16 cellular contexts compared by ENCODE assay signal in the genomic region with DNA sequence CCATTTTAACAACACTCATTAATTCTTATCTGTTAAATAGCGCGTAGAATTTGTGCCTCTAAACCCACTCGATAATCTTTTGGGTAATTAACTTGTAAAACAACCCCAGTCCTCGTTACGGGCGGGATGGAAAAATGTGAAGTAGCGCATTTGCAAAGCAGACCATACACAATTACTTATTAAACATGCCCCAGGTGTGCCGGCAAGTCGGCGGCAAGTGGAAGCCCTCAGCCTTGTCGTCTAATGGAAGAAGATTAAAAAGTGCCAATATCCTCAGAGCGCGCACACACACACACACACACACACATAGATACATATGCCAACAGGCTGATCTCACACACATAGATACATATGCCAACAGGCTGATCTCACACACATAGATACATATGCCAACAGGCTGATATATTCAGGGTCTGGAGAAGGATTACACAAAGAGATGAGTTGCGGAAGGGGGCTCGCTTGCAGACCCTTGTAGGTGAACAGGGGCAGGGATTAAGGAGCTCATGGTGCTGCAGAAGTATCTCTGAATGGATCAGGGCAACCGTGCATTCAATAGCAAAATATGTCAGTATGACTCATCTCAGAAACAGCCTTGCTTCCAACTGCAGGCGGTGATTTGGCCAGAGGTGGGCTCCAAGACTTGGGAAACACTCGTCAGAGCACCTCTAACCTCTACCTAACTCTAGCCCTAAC.
DNase-seq lines count a peak whose midpoint lies in the region; ATAC-seq, FAIRE-seq and TF ChIP-seq lines count a peak whose summit lies in the region.
"Had no signal": no experiment of that assay in that cellular context is flagged by ENCODE, and none has a peak within 500 bp of the region (broad histone marks: within the 10 kb centered on the region; RNA-seq: fewer than 3 reads in every experiment).

No MANE protein-coding gene starts in this region.

- POLR2A ChIA-PET in H1 (lab: Charles Lee; ENCODE audit: partially characterized antibody) = no interaction called here

- WGBS in H1 (ENCODE audit: extremely low coverage in 1 of 2, insufficient coverage in 1 of 2, insufficient read length in 1 of 2, insufficient replicate concordance in 2 of 2, low coverage in 1 of 2, low lambda C conversion rate in 2 of 2, missing lambda C conversion rate in 1 of 2), 2 experiments = 85% methylated on average over 18 of the region's 18 CpGs; no CpG with 5 or more reads in 1 of the 2 experiments

- peak; percentile 65 for DNase-seq in D341Med (ENCODE audit: low spot score)
- no peak for DNase-seq in NT2/D1 (ENCODE audit: low read depth, low spot score)
- no peak for DNase-seq in H1 (ENCODE audit: low read depth in 1 of 2, low spot score in 2 of 2)
- peak; percentile 17 for DNase-seq in myocyte (ENCODE audit: low read depth)
- no peak for DNase-seq in NCI-H146 treated with DMSO at 0.1 percent for 48 hours (lab: John Stamatoyannopoulos, UW; ENCODE audit: unreplicated experiment)
- DNase-seq in HK-2 (ENCODE audit: unreplicated experiment) = no peak
- DNase-seq: activated CD4-positive, alpha-beta T cell treated with anti-CD3 and anti-CD28 coated beads for 36 hours; GF-D8; naive B cell; NCI-H2081 treated with DMSO at 0.1 percent for 48 hours; SW 1271 had no signal

- no peak overlapping the region for H2BK120ac ChIP-seq in H1 (replicated peaks; ENCODE audit: low read depth, low read length)

- peak; percentile 32 for FAIRE-seq in H1 (lab: Jason Lieb, UNC)

- H4K5ac ChIP-seq in H1 (ENCODE audit: insufficient read length, low read depth, low read length) = no peak overlapping the region

- CTCF ChIA-PET in H1 (lab: Charles Lee; ENCODE audit: partially characterized antibody) = no interaction called here

- no peak overlapping the region for H4K91ac ChIP-seq in H1 (replicated peaks; ENCODE audit: insufficient read length, low read length)

- H3K4ac ChIP-seq in H1 (replicated peaks; ENCODE audit: insufficient read length, low read depth, low read length) = no peak overlapping the region

- H2BK12ac ChIP-seq in H1 (ENCODE audit: low read depth, low read length) = no peak overlapping the region

- H3K79me1 ChIP-seq in H1 (ENCODE audit: low read depth, low read length) = peaks cover 9% of the 10 kb centered on the region

- H3K23ac ChIP-seq in H1 (ENCODE audit: insufficient read length) = no peak overlapping the region

- H3K9me3 ChIP-seq in NT2/D1 (ENCODE audit: insufficient read depth, low read length) (no peaks in the 10 kb centered on the region), H1 (ENCODE audit: insufficient read depth in 2 of 2, low read depth in 1 of 2, low read length in 1 of 2) (no peaks in the 10 kb centered on the region)
- H3K9me3 ChIP-seq: esophagus muscularis mucosa had no signal

- no peak for TF ChIP-seq EP300 in H1 (IDR thresholded peaks at IDR 0.05; ENCODE audit: borderline replicate concordance in 1 of 2, low read depth in 2 of 2, low read length in 2 of 2)

- no peak overlapping the region for H3K4me2 ChIP-seq in H1 (ENCODE audit: insufficient read depth in 1 of 2, low read depth in 2 of 2, low read length in 2 of 2)
- H3K4me2 ChIP-seq: BLaER1 treated with 17β-estradiol and CSF1 and Interleukin-3, amounts not matched to agents 10 nM and 100 nM; KMS-11 had no signal

- no peak for TF ChIP-seq POLR2A in H1 (IDR thresholded peaks at IDR 0.05; ENCODE audit: control extremely low read depth in 1 of 2, low read depth in 2 of 2, low read length in 2 of 2)

- no peak overlapping the region for H2BK15ac ChIP-seq in H1 (ENCODE audit: low read length)

- H3K18ac ChIP-seq in H1 (ENCODE audit: extremely low read depth, low read length) = no peak overlapping the region

- no peak overlapping the region for H2AFZ ChIP-seq in H1 (ENCODE audit: low read length)

- H3K56ac ChIP-seq in H1 (replicated peaks; ENCODE audit: insufficient read length, low read depth, low read length) = no peak overlapping the region

- no peaks in the 10 kb centered on the region for H3K27me3 ChIP-seq in NT2/D1 (ENCODE audit: insufficient read depth, insufficient read length)
- H3K27me3 ChIP-seq in H1 (replicated peaks in 1 of 4; ENCODE audit: control insufficient read depth in 3 of 4, extremely low read depth in 1 of 4, insufficient read depth in 3 of 4, low read length in 3 of 4) = no peaks in the 10 kb centered on the region
- H3K27me3 ChIP-seq: BLaER1 treated with 17β-estradiol and CSF1 and Interleukin-3, amounts not matched to agents 10 nM and 100 nM; esophagus muscularis mucosa had no signal

- no peak overlapping the region for H4K8ac ChIP-seq in H1 (ENCODE audit: extremely low read depth, insufficient read depth, low read length)

- H3K79me2 ChIP-seq in H1 (ENCODE audit: control insufficient read depth in 1 of 2, insufficient read depth in 2 of 2, low read length in 2 of 2) = peaks cover 0 to 9% of the 10 kb centered on the region in 2 experiments; a peak in 1 of 4 replicates

- H3K14ac ChIP-seq in H1 (ENCODE audit: insufficient read length) = no peak overlapping the region

- no peak for TF ChIP-seq CTCF in H1 (IDR thresholded peaks at IDR 0.05; ENCODE audit: control extremely low read depth in 1 of 3, insufficient read depth in 1 of 3, low read depth in 1 of 3, low read length in 3 of 3)

- no peak overlapping the region for H3K4me3 ChIP-seq in NT2/D1 (ENCODE audit: insufficient read length, low read depth)
- no peak overlapping the region for H3K4me3 ChIP-seq in H1 (ENCODE audit: extremely low read depth in 1 of 4, insufficient read depth in 2 of 4, low read depth in 3 of 4, low read length in 4 of 4)
- H3K4me3 ChIP-seq: BLaER1 treated with 17β-estradiol and CSF1 and Interleukin-3, amounts not matched to agents 10 nM and 100 nM; esophagus muscularis mucosa had no signal

- peaks cover 10% of the 10 kb centered on the region for H3K4me1 ChIP-seq in NT2/D1 (ENCODE audit: insufficient read depth, insufficient read length)
- H3K4me1 ChIP-seq in H1 (replicated peaks in 1 of 4; ENCODE audit: control insufficient read depth in 3 of 4, insufficient read depth in 4 of 4, low read length in 3 of 4) = peaks cover 4 to 12% (median 6%) of the 10 kb centered on the region in 4 experiments
- H3K4me1 ChIP-seq: BLaER1 treated with 17β-estradiol and CSF1 and Interleukin-3, amounts not matched to agents 10 nM and 100 nM had no signal

- H3K27ac ChIP-seq in H1 (ENCODE audit: low read depth, low read length) = no peak overlapping the region
- H3K27ac ChIP-seq: BLaER1 treated with 17β-estradiol and CSF1 and Interleukin-3, amounts not matched to agents 10 nM and 100 nM; esophagus muscularis mucosa; KMS-11 had no signal

- no peak overlapping the region for H2BK20ac ChIP-seq in H1 (ENCODE audit: low read length)

- peaks cover 0 to 7% of the 10 kb centered on the region in 2 experiments for H4K20me1 ChIP-seq in H1 (replicated peaks in 1 of 2; ENCODE audit: control insufficient read depth in 1 of 2, insufficient read depth in 2 of 2, low read length in 2 of 2)

- H3K36me3 ChIP-seq in NT2/D1 (ENCODE audit: insufficient read depth, insufficient read length, low read length) (no peaks in the 10 kb centered on the region), H1 (ENCODE audit: control insufficient read depth in 2 of 4, insufficient read depth in 4 of 4, low read length in 3 of 4) (no peaks in the 10 kb centered on the region; a peak in 1 of 8 replicates)

- H3K9ac ChIP-seq in NT2/D1 (ENCODE audit: insufficient read length, low read depth) (peak overlapping the region; percentile 51), H1 (replicated peaks in 1 of 4; ENCODE audit: extremely low read depth in 1 of 4, low read depth in 3 of 4, low read length in 3 of 4) (no peak overlapping the region)
- H3K9ac ChIP-seq: BLaER1 treated with 17β-estradiol and CSF1 and Interleukin-3, amounts not matched to agents 10 nM and 100 nM; KMS-11 had no signal

- ATAC-seq in HG03432 (IDR thresholded peaks at IDR 0.05; ENCODE audit: unreplicated experiment) = no peak
- ATAC-seq in GM19455 (IDR thresholded peaks at IDR 0.05; ENCODE audit: unreplicated experiment) = no peak
- ATAC-seq: activated CD4-positive, alpha-beta T cell treated with anti-CD3 and anti-CD28 coated beads for 36 hours had no signal

- no peak for TF ChIP-seq RAD21 in H1 (IDR thresholded peaks at IDR 0.05 in 1 of 2, conservative IDR thresholded peaks at IDR 0.05 in 1 of 2; ENCODE audit: low read depth in 2 of 2, low read length in 2 of 2)

- H2AK5ac ChIP-seq in H1 (ENCODE audit: low read depth, low read length) = no peak overlapping the region

- H3K23me2 ChIP-seq in H1 (ENCODE audit: low read depth, low read length) = no peaks in the 10 kb centered on the region

- no peak overlapping the region for H2BK5ac ChIP-seq in H1 (ENCODE audit: low read depth, low read length)

TF ChIP-seq in H1, 55 proteins besides CTCF, POLR2A, EP300 and RAD21:
- TF ChIP-seq EGR1 (IDR thresholded peaks at IDR 0.05; ENCODE audit: borderline replicate concordance, low read depth, low read length) (no peak), JUND (IDR thresholded peaks at IDR 0.05; ENCODE audit: low read length) (0 out of 2 replicates have a peak, but pooled peaks have one; percentile 12)
TF ChIP-seq in H1: peak in this region for 1.

Comparison
In these comparisons a context has a peak if more than half of its experiments do, and no peak if none do; other contexts are left out.
1. DNase-seq: peak in D341Med (single experiment) and myocyte (single experiment); none in NT2/D1 (single experiment), H1 (0 of 2), NCI-H146 treated with DMSO at 0.1 percent for 48 hours (single experiment) and HK-2 (single experiment).